In genomic region chr15:37124330-37124729, GRCh38 we compare ENCODE assay signal across 1 cellular context.
TF ChIP-seq lines count a peak whose summit lies in the region.

No MANE protein-coding gene starts in this region.

TF ChIP-seq in SK-N-SH treated with all-trans-retinoic acid at 6 μM for 48 hours, 23 proteins besides CTCF, POLR2A, EP300 and RAD21 (continued from another document):
- TF ChIP-seq PATZ1 (CRISPR knock-in tag; IDR thresholded peaks at IDR 0.05; ENCODE audit: borderline replicate concordance) (no peak), TCF4 (CRISPR knock-in tag; IDR thresholded peaks at IDR 0.05; ENCODE audit: borderline replicate concordance) (no peak)
